ENCODE assay signal across 9 cellular contexts in genomic region chr9:20526500-20527319, GRCh38.
DNase-seq lines count a peak whose midpoint lies in the region; ATAC-seq and TF ChIP-seq lines count a peak whose summit lies in the region.
"Had no signal": no experiment of that assay in that cellular context is flagged by ENCODE, and none has a peak within 500 bp of the region (broad histone marks: within the 10 kb centered on the region; RNA-seq: fewer than 3 reads in every experiment).

No MANE protein-coding gene starts in this region.

- POLR2A ChIA-PET in activated CD8-positive, alpha-beta T cell treated with anti-CD3 and anti-CD28 coated beads, Interleukin-2, amount 10 ng/mL, durations not matched to agents 7 days and 5 days (lab: Charles Lee): interaction anchor here (0.6 kb wide), 1 partner anchor 589 kb away, joined by 3 read pairs; no protein-coding TSS in a partner anchor

- DNase-seq in activated CD4-positive, CD25-positive, alpha-beta regulatory T cell treated with anti-CD3 and anti-CD28 coated beads, Interleukin-2, amount 50 U/mL, for 72 hours: no peak
- DNase-seq in activated CD8-positive, alpha-beta T cell treated with anti-CD3 and anti-CD28 coated beads, Interleukin-2, amount 10 ng/mL, durations not matched to agents 7 days and 5 days: no peak
- DNase-seq in osteoblast (ENCODE audit: insufficient read length, low spot score, missing footprints): no peak
- DNase-seq in AML-193 (lab: John Stamatoyannopoulos, UW): no peak
- DNase-seq in SJCRH30: no peak
- DNase-seq in middle frontal gyrus (ENCODE audit: extremely low spot score, low spot score): no peak

- peak; percentile 21 for TF ChIP-seq CTCF in osteoblast (IDR thresholded peaks at IDR 0.05; ENCODE audit: extremely low read depth, low read depth, low read length)

- H3K79me2 ChIP-seq in osteoblast (ENCODE audit: insufficient read depth, low read length): no peaks in the 10 kb centered on the region

- no peak overlapping the region for H3K4me3 Mint-ChIP-seq in activated CD8-positive, alpha-beta T cell treated with anti-CD3 and anti-CD28 coated beads, Interleukin-2, amount 10 ng/mL, durations not matched to agents 7 days and 5 days

- H3K27ac Mint-ChIP-seq in activated CD8-positive, alpha-beta T cell treated with anti-CD3 and anti-CD28 coated beads, Interleukin-2, amount 10 ng/mL, durations not matched to agents 7 days and 5 days: peak overlapping the region; percentile 1

- peak; percentile 81 to 88 for ATAC-seq in activated CD4-positive, CD25-positive, alpha-beta regulatory T cell treated with anti-CD3 and anti-CD28 coated beads, Interleukin-2, amount 50 U/mL, for 24 hours
- ATAC-seq in HG02884 (IDR thresholded peaks at IDR 0.05; ENCODE audit: unreplicated experiment): peak; percentile 78
- ATAC-seq in activated CD8-positive, alpha-beta T cell treated with anti-CD3 and anti-CD28 coated beads, Interleukin-2, amount 10 ng/mL, durations not matched to agents 7 days and 5 days: peak; percentile 10

- peaks cover 56% of the 10 kb centered on the region for H3K36me3 Mint-ChIP-seq in activated CD8-positive, alpha-beta T cell treated with anti-CD3 and anti-CD28 coated beads, Interleukin-2, amount 10 ng/mL, durations not matched to agents 7 days and 5 days (ENCODE audit: low read depth)

- H3K27me3 Mint-ChIP-seq in activated CD8-positive, alpha-beta T cell treated with anti-CD3 and anti-CD28 coated beads, Interleukin-2, amount 10 ng/mL, durations not matched to agents 7 days and 5 days (ENCODE audit: low read depth): no peaks in the 10 kb centered on the region

- H3K4me1 Mint-ChIP-seq in activated CD8-positive, alpha-beta T cell treated with anti-CD3 and anti-CD28 coated beads, Interleukin-2, amount 10 ng/mL, durations not matched to agents 7 days and 5 days (ENCODE audit: low read depth): peaks cover 83% of the 10 kb centered on the region

- CTCF ChIA-PET in activated CD8-positive, alpha-beta T cell treated with anti-CD3 and anti-CD28 coated beads, Interleukin-2, amount 10 ng/mL, durations not matched to agents 7 days and 5 days (lab: Charles Lee): interaction anchor here (1.0 to 1.8 kb wide), 4 partner anchors 20 to 170 kb away, joined by 3 to 4 read pairs (median 3); no protein-coding TSS in a partner anchor

- H3K9me3 ChIP-seq in osteoblast (ENCODE audit: low read depth, low read length): no peaks in the 10 kb centered on the region
- no peaks in the 10 kb centered on the region for H3K9me3 ChIP-seq in SJCRH30 (replicated peaks)
- H3K9me3 ChIP-seq: thoracic aorta had no signal

- H3K4me2 ChIP-seq in osteoblast (ENCODE audit: insufficient read depth, low read length): no peak overlapping the region

- no peak overlapping the region for H2AFZ ChIP-seq in osteoblast (ENCODE audit: low read length)

- no peaks in the 10 kb centered on the region for H3K9me3 Mint-ChIP-seq in activated CD8-positive, alpha-beta T cell treated with anti-CD3 and anti-CD28 coated beads, Interleukin-2, amount 10 ng/mL, durations not matched to agents 7 days and 5 days (ENCODE audit: insufficient read depth)

- H3K4me3 ChIP-seq in osteoblast (ENCODE audit: insufficient read depth, low read length) (no peak overlapping the region), SJCRH30 (no peak overlapping the region)
- H3K4me3 ChIP-seq: thoracic aorta had no signal

- H3K4me1 ChIP-seq in osteoblast (ENCODE audit: insufficient read depth, low read length) (no peaks in the 10 kb centered on the region), SJCRH30 (no peaks in the 10 kb centered on the region)

- H3K36me3 ChIP-seq in osteoblast (ENCODE audit: insufficient read depth, low read length) (no peaks in the 10 kb centered on the region), SJCRH30 (no peaks in the 10 kb centered on the region)
- H3K36me3 ChIP-seq: thoracic aorta had no signal

- H3K27ac ChIP-seq in osteoblast (ENCODE audit: low read depth, low read length): no peak overlapping the region
- no peak overlapping the region for H3K27ac ChIP-seq in SJCRH30
- H3K27ac ChIP-seq: thoracic aorta had no signal

- H3K27me3 ChIP-seq in osteoblast (ENCODE audit: insufficient read depth, low read length): no peaks in the 10 kb centered on the region
- no peaks in the 10 kb centered on the region for H3K27me3 ChIP-seq in SJCRH30

- no peaks in the 10 kb centered on the region for H4K20me1 ChIP-seq in osteoblast (ENCODE audit: insufficient read depth, low read length)

Comparison
In these comparisons a context has a peak if more than half of its experiments do, and no peak if none do; other contexts are left out.
1. ATAC-seq: peak in every context shown above with its lines; median percentile 84 in activated CD4-positive, CD25-positive, alpha-beta regulatory T cell treated with anti-CD3 and anti-CD28 coated beads, Interleukin-2, amount 50 U/mL, for 24 hours; 78 in HG02884; 10 in activated CD8-positive, alpha-beta T cell treated with anti-CD3 and anti-CD28 coated beads, Interleukin-2, amount 10 ng/mL, durations not matched to agents 7 days and 5 days.